In the genomic region with DNA sequence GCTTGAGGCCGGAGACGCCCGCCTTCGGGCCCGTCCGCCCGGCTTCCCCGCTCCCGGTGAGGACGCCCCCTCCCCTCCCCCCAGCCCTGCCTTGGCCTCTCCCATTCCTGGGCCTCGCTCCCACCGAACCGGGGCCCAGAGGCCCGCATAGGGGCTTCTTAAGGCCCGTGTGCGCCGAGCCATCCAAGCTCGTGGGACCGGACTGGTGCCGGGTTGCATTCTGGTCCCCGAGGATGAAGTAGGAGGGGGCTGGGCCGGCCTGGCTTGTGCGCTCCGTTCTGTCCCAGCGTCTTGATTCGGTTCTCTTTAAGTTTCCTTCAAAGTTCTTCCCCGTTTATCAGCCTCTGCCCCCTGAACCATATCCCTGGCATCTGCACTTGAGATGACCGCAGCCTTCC, we compare ENCODE assay signal across 1 cellular context.
TF ChIP-seq lines count a peak whose summit lies in the region.

No MANE protein-coding gene starts in this region.

TF ChIP-seq in GM12878, 131 proteins besides CTCF, POLR2A, EP300 and RAD21:
- TF ChIP-seq ZNF207 (IDR thresholded peaks at IDR 0.05; ENCODE audit: borderline replicate concordance) = no peak
- no peak for TF ChIP-seq BCL11A (IDR thresholded peaks at IDR 0.05; ENCODE audit: low read depth, low read length)
- no peak for TF ChIP-seq CHD1 (IDR thresholded peaks at IDR 0.05; ENCODE audit: low read depth, low read length)
- TF ChIP-seq, protein P1, sequence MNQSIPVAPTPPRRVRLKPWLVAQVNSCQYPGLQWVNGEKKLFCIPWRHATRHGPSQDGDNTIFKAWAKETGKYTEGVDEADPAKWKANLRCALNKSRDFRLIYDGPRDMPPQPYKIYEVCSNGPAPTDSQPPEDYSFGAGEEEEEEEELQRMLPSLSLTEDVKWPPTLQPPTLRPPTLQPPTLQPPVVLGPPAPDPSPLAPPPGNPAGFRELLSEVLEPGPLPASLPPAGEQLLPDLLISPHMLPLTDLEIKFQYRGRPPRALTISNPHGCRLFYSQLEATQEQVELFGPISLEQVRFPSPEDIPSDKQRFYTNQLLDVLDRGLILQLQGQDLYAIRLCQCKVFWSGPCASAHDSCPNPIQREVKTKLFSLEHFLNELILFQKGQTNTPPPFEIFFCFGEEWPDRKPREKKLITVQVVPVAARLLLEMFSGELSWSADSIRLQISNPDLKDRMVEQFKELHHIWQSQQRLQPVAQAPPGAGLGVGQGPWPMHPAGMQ (IDR thresholded peaks at IDR 0.05; ENCODE audit: borderline replicate concordance) = no peak
- no peak for TF ChIP-seq ETV6 (conservative IDR thresholded peaks at IDR 0.05 in 1 of 2, IDR thresholded peaks at IDR 0.05 in 1 of 2; ENCODE audit: borderline replicate concordance in 1 of 2, low read depth in 1 of 2)
- no peak for TF ChIP-seq PAX8 (IDR thresholded peaks at IDR 0.05)
- TF ChIP-seq, protein P2, sequence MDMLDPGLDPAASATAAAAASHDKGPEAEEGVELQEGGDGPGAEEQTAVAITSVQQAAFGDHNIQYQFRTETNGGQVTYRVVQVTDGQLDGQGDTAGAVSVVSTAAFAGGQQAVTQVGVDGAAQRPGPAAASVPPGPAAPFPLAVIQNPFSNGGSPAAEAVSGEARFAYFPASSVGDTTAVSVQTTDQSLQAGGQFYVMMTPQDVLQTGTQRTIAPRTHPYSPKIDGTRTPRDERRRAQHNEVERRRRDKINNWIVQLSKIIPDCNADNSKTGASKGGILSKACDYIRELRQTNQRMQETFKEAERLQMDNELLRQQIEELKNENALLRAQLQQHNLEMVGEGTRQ (IDR thresholded peaks at IDR 0.05; ENCODE audit: borderline replicate concordance, low read depth, low read length) = no peak
- no peak for TF ChIP-seq CEBPZ (IDR thresholded peaks at IDR 0.05; ENCODE audit: low read depth, low read length)
- no peak for TF ChIP-seq CHD4 (IDR thresholded peaks at IDR 0.05)
TF ChIP-seq in GM12878: peak in this region for 0.
